Comparison of ENCODE assay signal across 9 cellular contexts in the genomic region with DNA sequence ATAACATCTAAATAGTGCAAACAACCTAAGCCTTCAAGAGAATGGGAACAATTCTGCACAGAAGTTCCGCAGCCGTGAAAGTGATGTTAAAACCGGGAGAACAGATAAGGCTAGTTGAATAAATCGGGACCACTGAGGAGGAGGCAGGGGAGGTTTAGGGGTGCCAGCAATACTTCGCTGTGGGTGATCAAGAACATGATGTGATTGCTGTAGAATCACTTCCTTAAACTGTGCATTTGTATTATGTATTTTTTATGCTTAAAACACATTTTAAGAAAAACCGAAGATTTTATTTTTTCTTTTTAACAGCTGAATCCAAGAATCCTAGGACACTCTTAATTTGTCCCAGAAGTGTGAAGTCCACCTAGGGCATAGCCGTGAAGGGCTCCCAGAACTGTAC. TPM values are rescaled to one million over a fixed set of nuclear protein-coding genes. Genes with fewer than 3 reads are reported as not detected.
DNase-seq lines count a peak whose midpoint lies in the region; ATAC-seq and TF ChIP-seq lines count a peak whose summit lies in the region.
"Had no signal": no experiment of that assay in that cellular context is flagged by ENCODE, and none has a peak within 500 bp of the region (broad histone marks: within the 10 kb centered on the region; RNA-seq: fewer than 3 reads in every experiment).

No MANE protein-coding gene starts in this region.

- peaks cover 29% of the 10 kb centered on the region for H3K4me1 Mint-ChIP-seq in activated naive CD4-positive, alpha-beta T cell treated with anti-CD3 and anti-CD28 coated beads, Interleukin-2, amount 10 ng/mL, durations not matched to agents 7 days and 5 days
- H3K4me1 Mint-ChIP-seq in WTC11, result peaks cover 10% of the 10 kb centered on the region; the same call in 1 of the 2 replicates

- peaks cover 41% of the 10 kb centered on the region for H3K27me3 ChIP-seq in iPS-18a (ENCODE audit: control insufficient read depth, insufficient read depth, low read length)
- peaks cover 0 to 18% of the 10 kb centered on the region in 2 donors for H3K27me3 ChIP-seq in tibial nerve

- TF ChIP-seq EP300 in tibial nerve (IDR thresholded peaks at IDR 0.05), result no peak

- no peak overlapping the region for H3K27ac ChIP-seq in iPS-18a (ENCODE audit: low read length)
- H3K27ac ChIP-seq in tibial nerve, result peak overlapping the region in 1 of 4 donors; percentile 51
- H3K27ac ChIP-seq: SK-N-MC had no signal

- no peak for ATAC-seq in activated naive CD4-positive, alpha-beta T cell treated with anti-CD3 and anti-CD28 coated beads, Interleukin-2, amount 50 U/mL, for 72 hours
- no peak for ATAC-seq in WTC11
- no peak for ATAC-seq in HG03521 (IDR thresholded peaks at IDR 0.05; ENCODE audit: unreplicated experiment)

- TF ChIP-seq CTCF in WTC11 (IDR thresholded peaks at IDR 0.05) (no peak), tibial nerve (IDR thresholded peaks at IDR 0.05) (no peak)

- peak overlapping the region; percentile 19 for H3K27ac Mint-ChIP-seq in activated naive CD4-positive, alpha-beta T cell treated with anti-CD3 and anti-CD28 coated beads, Interleukin-2, amount 10 ng/mL, durations not matched to agents 7 days and 5 days
- peak overlapping the region in 1 of 2 donors; percentile 84 for H3K27ac Mint-ChIP-seq in activated naive CD4-positive, alpha-beta T cell treated with anti-CD3 and anti-CD28 coated beads, Interleukin-2, amount 50 U/mL, for 72 hours
- H3K27ac Mint-ChIP-seq in WTC11, result no peak overlapping the region

- no peak for DNase-seq in activated naive CD4-positive, alpha-beta T cell treated with anti-CD3 and anti-CD28 coated beads, Interleukin-2, amount 10 ng/mL, durations not matched to agents 7 days and 5 days
- DNase-seq in activated naive CD4-positive, alpha-beta T cell treated with anti-CD3 and anti-CD28 coated beads, Interleukin-2, amount 50 U/mL, for 72 hours (ENCODE audit: low spot score in 2 of 2), result no peak
- DNase-seq in WTC11 (ENCODE audit: low spot score) (no peak), tibial nerve (ENCODE audit: low spot score in 2 of 2) (no peak), pons (ENCODE audit: low spot score) (no peak), NK-92 (lab: John Stamatoyannopoulos, UW; ENCODE audit: unreplicated experiment) (no peak)

- no peaks in the 10 kb centered on the region for H3K4me1 ChIP-seq in iPS-18a (ENCODE audit: control insufficient read depth, low read depth, low read length)
- peaks cover 0 to 18% (median 4%) of the 10 kb centered on the region in 4 donors for H3K4me1 ChIP-seq in tibial nerve

- POLR2A ChIA-PET in WTC11 (lab: Charles Lee), result no interaction called here

- H3K4me3 ChIP-seq in iPS-18a (ENCODE audit: low read length) (peak overlapping the region; percentile 63), tibial nerve (peak overlapping the region in 3 of 4 donors; percentile 28 to 51 (median 51))
- H3K4me3 ChIP-seq: SK-N-MC had no signal

- H3K4me3 Mint-ChIP-seq in activated naive CD4-positive, alpha-beta T cell treated with anti-CD3 and anti-CD28 coated beads, Interleukin-2, amount 10 ng/mL, durations not matched to agents 7 days and 5 days, result peak overlapping the region; percentile 87
- peak overlapping the region; percentile 78 for H3K4me3 Mint-ChIP-seq in WTC11

- H3K9me3 ChIP-seq in iPS-18a (ENCODE audit: control insufficient read depth, low read depth, low read length) (no peaks in the 10 kb centered on the region), tibial nerve (no peaks in the 10 kb centered on the region)

- H3K36me3 ChIP-seq in iPS-18a (ENCODE audit: control insufficient read depth, low read depth, low read length) (no peaks in the 10 kb centered on the region), tibial nerve (no peaks in the 10 kb centered on the region)

- peaks cover 16% of the 10 kb centered on the region for H3K27me3 Mint-ChIP-seq in activated naive CD4-positive, alpha-beta T cell treated with anti-CD3 and anti-CD28 coated beads, Interleukin-2, amount 10 ng/mL, durations not matched to agents 7 days and 5 days
- peaks cover 46% of the 10 kb centered on the region for H3K27me3 Mint-ChIP-seq in WTC11 (ENCODE audit: low read depth)

- H3K36me3 Mint-ChIP-seq in activated naive CD4-positive, alpha-beta T cell treated with anti-CD3 and anti-CD28 coated beads, Interleukin-2, amount 10 ng/mL, durations not matched to agents 7 days and 5 days, result peaks cover 4% of the 10 kb centered on the region
- H3K36me3 Mint-ChIP-seq in activated naive CD4-positive, alpha-beta T cell treated with anti-CD3 and anti-CD28 coated beads, Interleukin-2, amount 50 U/mL, for 72 hours, result no peaks in the 10 kb centered on the region
- no peaks in the 10 kb centered on the region for H3K36me3 Mint-ChIP-seq in WTC11

- TF ChIP-seq POLR2A in tibial nerve (IDR thresholded peaks at IDR 0.05), result no peak

- H3K9me3 Mint-ChIP-seq in activated naive CD4-positive, alpha-beta T cell treated with anti-CD3 and anti-CD28 coated beads, Interleukin-2, amount 10 ng/mL, durations not matched to agents 7 days and 5 days, result no peaks in the 10 kb centered on the region
- no peaks in the 10 kb centered on the region for H3K9me3 Mint-ChIP-seq in activated naive CD4-positive, alpha-beta T cell treated with anti-CD3 and anti-CD28 coated beads, Interleukin-2, amount 50 U/mL, for 72 hours
- no peaks in the 10 kb centered on the region for H3K9me3 Mint-ChIP-seq in WTC11

- WGBS in tibial nerve, 2 donors, result 74 to 81% methylated on average over 7 of the region's 7 CpGs

- H3K9ac ChIP-seq in iPS-18a (ENCODE audit: low read length), result no peak overlapping the region

- CTCF ChIA-PET in activated naive CD4-positive, alpha-beta T cell treated with anti-CD3 and anti-CD28 coated beads, Interleukin-2, amount 10 ng/mL, durations not matched to agents 7 days and 5 days (lab: Charles Lee), result interaction anchor here (1.1 kb wide), 1 partner anchor 29 kb away, joined by 4 read pairs; no protein-coding TSS in a partner anchor
- CTCF ChIA-PET in WTC11 (lab: Charles Lee), result no interaction called here

TF ChIP-seq in WTC11, 78 proteins besides CTCF, POLR2A, EP300 and RAD21:
- TF ChIP-seq, protein P1, sequence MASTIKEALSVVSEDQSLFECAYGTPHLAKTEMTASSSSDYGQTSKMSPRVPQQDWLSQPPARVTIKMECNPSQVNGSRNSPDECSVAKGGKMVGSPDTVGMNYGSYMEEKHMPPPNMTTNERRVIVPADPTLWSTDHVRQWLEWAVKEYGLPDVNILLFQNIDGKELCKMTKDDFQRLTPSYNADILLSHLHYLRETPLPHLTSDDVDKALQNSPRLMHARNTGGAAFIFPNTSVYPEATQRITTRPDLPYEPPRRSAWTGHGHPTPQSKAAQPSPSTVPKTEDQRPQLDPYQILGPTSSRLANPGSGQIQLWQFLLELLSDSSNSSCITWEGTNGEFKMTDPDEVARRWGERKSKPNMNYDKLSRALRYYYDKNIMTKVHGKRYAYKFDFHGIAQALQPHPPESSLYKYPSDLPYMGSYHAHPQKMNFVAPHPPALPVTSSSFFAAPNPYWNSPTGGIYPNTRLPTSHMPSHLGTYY (CRISPR knock-in tag; IDR thresholded peaks at IDR 0.05), result no peak
- TF ChIP-seq NFYB (CRISPR knock-in tag; conservative IDR thresholded peaks at IDR 0.05; ENCODE audit: low read depth) (no peak), ESRRA (CRISPR knock-in tag; IDR thresholded peaks at IDR 0.05; ENCODE audit: borderline replicate concordance) (no peak), KAT7 (CRISPR knock-in tag; IDR thresholded peaks at IDR 0.05; ENCODE audit: borderline replicate concordance) (no peak), HMGA2 (CRISPR knock-in tag; IDR thresholded peaks at IDR 0.05) (no peak), SMAD4 (CRISPR knock-in tag; IDR thresholded peaks at IDR 0.05) (no peak), IRF2 (CRISPR knock-in tag; IDR thresholded peaks at IDR 0.05; ENCODE audit: borderline replicate concordance, low read depth) (no peak), NFATC4 (CRISPR knock-in tag; IDR thresholded peaks at IDR 0.05) (no peak)
- TF ChIP-seq, protein P2, sequence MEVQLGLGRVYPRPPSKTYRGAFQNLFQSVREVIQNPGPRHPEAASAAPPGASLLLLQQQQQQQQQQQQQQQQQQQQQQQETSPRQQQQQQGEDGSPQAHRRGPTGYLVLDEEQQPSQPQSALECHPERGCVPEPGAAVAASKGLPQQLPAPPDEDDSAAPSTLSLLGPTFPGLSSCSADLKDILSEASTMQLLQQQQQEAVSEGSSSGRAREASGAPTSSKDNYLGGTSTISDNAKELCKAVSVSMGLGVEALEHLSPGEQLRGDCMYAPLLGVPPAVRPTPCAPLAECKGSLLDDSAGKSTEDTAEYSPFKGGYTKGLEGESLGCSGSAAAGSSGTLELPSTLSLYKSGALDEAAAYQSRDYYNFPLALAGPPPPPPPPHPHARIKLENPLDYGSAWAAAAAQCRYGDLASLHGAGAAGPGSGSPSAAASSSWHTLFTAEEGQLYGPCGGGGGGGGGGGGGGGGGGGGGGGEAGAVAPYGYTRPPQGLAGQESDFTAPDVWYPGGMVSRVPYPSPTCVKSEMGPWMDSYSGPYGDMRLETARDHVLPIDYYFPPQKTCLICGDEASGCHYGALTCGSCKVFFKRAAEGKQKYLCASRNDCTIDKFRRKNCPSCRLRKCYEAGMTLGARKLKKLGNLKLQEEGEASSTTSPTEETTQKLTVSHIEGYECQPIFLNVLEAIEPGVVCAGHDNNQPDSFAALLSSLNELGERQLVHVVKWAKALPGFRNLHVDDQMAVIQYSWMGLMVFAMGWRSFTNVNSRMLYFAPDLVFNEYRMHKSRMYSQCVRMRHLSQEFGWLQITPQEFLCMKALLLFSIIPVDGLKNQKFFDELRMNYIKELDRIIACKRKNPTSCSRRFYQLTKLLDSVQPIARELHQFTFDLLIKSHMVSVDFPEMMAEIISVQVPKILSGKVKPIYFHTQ (CRISPR knock-in tag; IDR thresholded peaks at IDR 0.05), result no peak
- TF ChIP-seq, protein P3, sequence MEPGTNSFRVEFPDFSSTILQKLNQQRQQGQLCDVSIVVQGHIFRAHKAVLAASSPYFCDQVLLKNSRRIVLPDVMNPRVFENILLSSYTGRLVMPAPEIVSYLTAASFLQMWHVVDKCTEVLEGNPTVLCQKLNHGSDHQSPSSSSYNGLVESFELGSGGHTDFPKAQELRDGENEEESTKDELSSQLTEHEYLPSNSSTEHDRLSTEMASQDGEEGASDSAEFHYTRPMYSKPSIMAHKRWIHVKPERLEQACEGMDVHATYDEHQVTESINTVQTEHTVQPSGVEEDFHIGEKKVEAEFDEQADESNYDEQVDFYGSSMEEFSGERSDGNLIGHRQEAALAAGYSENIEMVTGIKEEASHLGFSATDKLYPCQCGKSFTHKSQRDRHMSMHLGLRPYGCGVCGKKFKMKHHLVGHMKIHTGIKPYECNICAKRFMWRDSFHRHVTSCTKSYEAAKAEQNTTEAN (CRISPR knock-in tag; IDR thresholded peaks at IDR 0.05), result no peak

RNA-seq across cellular contexts. Expression of gene TTC32, which starts 33.6 kb away (rescaled TPM):
- 10 to 100 TPM; 16.1 to 18.9 TPM for total RNA-seq in activated naive CD4-positive, alpha-beta T cell treated with anti-CD3 and anti-CD28 coated beads, Interleukin-2, amount 50 U/mL, for 72 hours
- total RNA-seq in WTC11 (2021) (9.9 to 10.6 TPM (median 10.0 TPM) in 3 replicates), tibial nerve (10 to 100 TPM in 3 of 4 donors, 1 to 10 TPM in 1; 9.6 to 19.7 (median 15.6) TPM)
